ENCODE assay signal across 10 cellular contexts in the genomic region with DNA sequence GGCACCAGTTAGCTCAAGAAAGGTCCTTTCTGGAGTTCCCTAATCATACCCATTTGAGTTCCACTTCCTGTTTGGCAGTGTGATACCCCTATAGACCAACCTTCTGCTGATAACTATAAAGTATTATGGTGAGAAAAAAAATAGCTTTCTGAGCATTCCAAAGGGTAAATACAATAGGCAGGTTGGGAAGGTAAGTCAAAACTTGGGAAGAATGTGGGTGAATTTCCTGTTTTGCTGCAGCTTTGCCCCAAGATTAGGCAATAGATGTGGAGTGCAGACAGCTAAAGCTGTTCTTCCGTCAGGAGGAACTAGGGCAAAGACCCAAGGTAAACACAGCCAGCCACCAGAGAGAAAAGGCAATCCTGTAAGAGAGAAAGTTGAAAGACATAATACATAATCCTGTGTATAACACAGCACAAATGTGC. TPM values are rescaled to one million over a fixed set of nuclear protein-coding genes. Genes with fewer than 3 reads are reported as not detected.
DNase-seq lines count a peak whose midpoint lies in the region; ATAC-seq and TF ChIP-seq lines count a peak whose summit lies in the region.
"Had no signal": no experiment of that assay in that cellular context is flagged by ENCODE, and none has a peak within 500 bp of the region (broad histone marks: within the 10 kb centered on the region; RNA-seq: fewer than 3 reads in every experiment).

No MANE protein-coding gene starts in this region.

- intact Hi-C loops in Right ventricle myocardium inferior (cut with DNase I) (no loop called here), upper lobe of right lung (cut with DNase I) (no loop called here)

- CTCF ChIA-PET in T-cell (lab: Charles Lee), result no interaction called here

- peaks cover 63% of the 10 kb centered on the region for H3K36me3 Mint-ChIP-seq in T-cell

- H3K27ac ChIP-seq in right atrium auricular region (peak overlapping the region in 1 of 2 donors; percentile 45), upper lobe of right lung (no peak overlapping the region)

- DNase-seq in Right ventricle myocardium inferior (ENCODE audit: missing footprints) (no peak), right atrium auricular region (ENCODE audit: low spot score) (no peak), amniotic epithelial cell (ENCODE audit: low read depth) (peak; percentile 81), hepatic stellate cell (ENCODE audit: low spot score) (peak; percentile 25), upper lobe of right lung (no peak), T-cell (no peak), iPS-NIHi7 (ENCODE audit: extremely low spot score) (no peak)
- DNase-seq: CD4-positive, alpha-beta memory T cell; NCI-H187 treated with DMSO at 0.1 percent for 48 hours had no signal

- H3K4me1 ChIP-seq in right atrium auricular region (peaks cover 0 to 25% of the 10 kb centered on the region in 2 donors), upper lobe of right lung (peaks cover 13% of the 10 kb centered on the region)

- H3K4me3 Mint-ChIP-seq in T-cell, result no peak overlapping the region
- H3K4me3 Mint-ChIP-seq: CD4-positive, alpha-beta memory T cell had no signal

- H3K27me3 Mint-ChIP-seq in T-cell, result no peaks in the 10 kb centered on the region
- H3K27me3 Mint-ChIP-seq: CD4-positive, alpha-beta memory T cell had no signal

- H3K9me3 ChIP-seq in right atrium auricular region (peaks cover 0 to 5% of the 10 kb centered on the region in 2 donors), upper lobe of right lung (no peaks in the 10 kb centered on the region)

- H3K27ac Mint-ChIP-seq in T-cell, result peak overlapping the region in 1 of 2 donors; percentile 40
- H3K27ac Mint-ChIP-seq: CD4-positive, alpha-beta memory T cell had no signal

- H3K27me3 ChIP-seq in right atrium auricular region, result no peaks in the 10 kb centered on the region
- H3K27me3 ChIP-seq in upper lobe of right lung, result no peaks in the 10 kb centered on the region

- peaks cover 29 to 37% (median 33%) of the 10 kb centered on the region in 3 donors for H3K4me1 Mint-ChIP-seq in T-cell

- H3K4me3 ChIP-seq in right atrium auricular region, result no peak overlapping the region
- H3K4me3 ChIP-seq in upper lobe of right lung, result no peak overlapping the region

- POLR2A ChIA-PET in T-cell (lab: Charles Lee), result no interaction called here

- H3K9me3 Mint-ChIP-seq in T-cell, result peaks cover 0 to 16% (median 10%) of the 10 kb centered on the region in 3 donors

- ATAC-seq in Right ventricle myocardium inferior (peak; percentile 85), upper lobe of right lung (peak; percentile 84), T-cell (replicated peaks in 1 of 4) (no peak), GM21737 (IDR thresholded peaks at IDR 0.05; ENCODE audit: unreplicated experiment) (no peak)

- no peaks in the 10 kb centered on the region for H3K36me3 ChIP-seq in right atrium auricular region
- H3K36me3 ChIP-seq in upper lobe of right lung, result no peaks in the 10 kb centered on the region

- TF ChIP-seq CTCF in right atrium auricular region (IDR thresholded peaks at IDR 0.05) (no peak), upper lobe of right lung (IDR thresholded peaks at IDR 0.05) (no peak)

RNA-seq across cellular contexts. Expression of a gene that starts 49.9 kb away (rescaled TPM):
- total RNA-seq in Right ventricle myocardium inferior, result not detected
- not detected for total RNA-seq in right atrium auricular region
- total RNA-seq in upper lobe of right lung, result not detected
- not detected for total RNA-seq in T-cell
- total RNA-seq: CD4-positive, alpha-beta memory T cell had no signal

Comparison
In these comparisons a context has a peak if more than half of its experiments do, and no peak if none do; other contexts are left out.
1. ATAC-seq: peak in Right ventricle myocardium inferior (single experiment) and upper lobe of right lung (single experiment); none in T-cell (0 of 4) and GM21737 (single experiment).
2. DNase-seq: peak in amniotic epithelial cell (single experiment) and hepatic stellate cell (single experiment); none in Right ventricle myocardium inferior (single experiment), right atrium auricular region (single experiment), upper lobe of right lung (single experiment), T-cell (0 of 34) and iPS-NIHi7 (single experiment).